ENCODE assay signal across 8 cellular contexts in the genomic region with DNA sequence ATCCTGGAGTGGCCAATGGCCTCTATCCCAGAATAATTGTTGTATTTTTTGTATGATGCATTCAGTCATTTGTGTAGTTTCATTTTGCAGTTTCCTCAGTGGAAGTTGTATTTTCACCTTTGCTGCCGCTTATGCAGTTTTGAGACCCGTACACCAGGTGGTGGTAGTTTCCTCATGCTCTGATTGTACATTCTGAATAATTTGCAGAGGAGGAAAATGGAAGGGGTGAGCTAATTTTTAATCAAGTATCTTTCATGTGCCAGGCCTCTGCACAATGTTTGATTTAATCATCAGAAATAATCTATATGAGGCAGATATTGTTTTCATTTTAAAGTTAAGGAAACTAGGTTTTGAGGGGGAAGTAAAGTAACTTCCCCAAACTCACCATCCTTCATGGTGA. TPM values are rescaled to one million over a fixed set of nuclear protein-coding genes. Genes with fewer than 3 reads are reported as not detected.
DNase-seq lines count a peak whose midpoint lies in the region; ATAC-seq, FAIRE-seq and TF ChIP-seq lines count a peak whose summit lies in the region.

No MANE protein-coding gene starts in this region.

- H4K20me1 ChIP-seq in astrocyte (ENCODE audit: insufficient read depth, low read length) = no peaks in the 10 kb centered on the region

- H3K4me3 ChIP-seq in GM06990 (replicated peaks; ENCODE audit: low read depth, low read length) (no peak overlapping the region), astrocyte (ENCODE audit: insufficient read depth, low read depth, low read length) (no peak overlapping the region)

- DNase-seq in GM06990 (ENCODE audit: extremely low read depth, insufficient read length) (no peak), astrocyte (ENCODE audit: low read depth) (no peak), immature natural killer cell (no peak)
- no peak for DNase-seq in activated effector memory CD4-positive, alpha-beta T cell treated with anti-CD3 and anti-CD28 coated beads, Interleukin-2, amount 50 U/mL, for 16 hours

- H3K9me3 Mint-ChIP-seq in astrocyte (ENCODE audit: unreplicated experiment) (peaks cover 3% of the 10 kb centered on the region), nephron (no peaks in the 10 kb centered on the region), immature natural killer cell (no peaks in the 10 kb centered on the region)

- H3K36me3 ChIP-seq in GM06990 (ENCODE audit: control insufficient read depth, insufficient read depth, low read length) (no peaks in the 10 kb centered on the region), astrocyte (ENCODE audit: insufficient read depth, low read length) (no peaks in the 10 kb centered on the region)

- H3K9me3 ChIP-seq in astrocyte (ENCODE audit: insufficient read depth, low read depth, low read length) = no peaks in the 10 kb centered on the region

- H3K36me3 Mint-ChIP-seq in astrocyte (ENCODE audit: low read depth, unreplicated experiment) = no peaks in the 10 kb centered on the region
- H3K36me3 Mint-ChIP-seq in nephron (ENCODE audit: low read depth) = no peaks in the 10 kb centered on the region
- no peaks in the 10 kb centered on the region for H3K36me3 Mint-ChIP-seq in immature natural killer cell

- no peaks in the 10 kb centered on the region for H3K4me1 Mint-ChIP-seq in astrocyte (ENCODE audit: low read depth, unreplicated experiment)
- peaks cover 19% of the 10 kb centered on the region for H3K4me1 Mint-ChIP-seq in nephron
- no peaks in the 10 kb centered on the region for H3K4me1 Mint-ChIP-seq in immature natural killer cell

- H3K27me3 ChIP-seq in GM06990 (replicated peaks; ENCODE audit: control insufficient read depth, insufficient read depth, low read length) = peaks cover 1% of the 10 kb centered on the region
- no peaks in the 10 kb centered on the region for H3K27me3 ChIP-seq in astrocyte (ENCODE audit: insufficient read depth, low read length)

- no peak overlapping the region for H2AFZ ChIP-seq in astrocyte (ENCODE audit: low read depth, low read length)

- FAIRE-seq in astrocyte (lab: Jason Lieb, UNC) = peak; percentile 29

- peak; percentile 53 for TF ChIP-seq CTCF in GM06990 (IDR thresholded peaks at IDR 0.05; ENCODE audit: insufficient read depth, low read length, poor library complexity, severe bottlenecking)
- peak; percentile 54 for TF ChIP-seq CTCF in astrocyte (IDR thresholded peaks at IDR 0.05; ENCODE audit: insufficient read depth, low read depth, low read length)
- peak; percentile 52 to 63 (median 59) for TF ChIP-seq CTCF in nephron (IDR thresholded peaks at IDR 0.05; ENCODE audit: unreplicated experiment in 3 of 3)

- no peak overlapping the region for H3K4me2 ChIP-seq in astrocyte (ENCODE audit: low read length)

- ATAC-seq in HG03175 (IDR thresholded peaks at IDR 0.05; ENCODE audit: unreplicated experiment) = peak; percentile 55
- ATAC-seq in HG03045 (IDR thresholded peaks at IDR 0.05; ENCODE audit: unreplicated experiment) = no peak
- ATAC-seq in GM19463 (IDR thresholded peaks at IDR 0.05; ENCODE audit: unreplicated experiment) = no peak

- H3K79me2 ChIP-seq in astrocyte (ENCODE audit: insufficient read depth, low read length) = no peaks in the 10 kb centered on the region

- no peak overlapping the region for H3K27ac ChIP-seq in astrocyte (ENCODE audit: low read depth, low read length)

- H3K27ac Mint-ChIP-seq in astrocyte (ENCODE audit: unreplicated experiment) (no peak overlapping the region), nephron (no peak overlapping the region), immature natural killer cell (no peak overlapping the region)

- peaks cover 34% of the 10 kb centered on the region for H3K27me3 Mint-ChIP-seq in astrocyte (ENCODE audit: low read depth, unreplicated experiment)
- H3K27me3 Mint-ChIP-seq in nephron (ENCODE audit: low read depth) = peaks cover 52% of the 10 kb centered on the region
- H3K27me3 Mint-ChIP-seq in immature natural killer cell (ENCODE audit: low read depth in 3 of 3) = peaks cover 0 to 6% (median 0%) of the 10 kb centered on the region in 3 donors

- H3K9ac ChIP-seq in astrocyte (ENCODE audit: low read length) = no peak overlapping the region

- no peaks in the 10 kb centered on the region for H3K4me1 ChIP-seq in astrocyte (ENCODE audit: insufficient read depth, low read length)

- H3K4me3 Mint-ChIP-seq in astrocyte (ENCODE audit: unreplicated experiment) = no peak overlapping the region
- H3K4me3 Mint-ChIP-seq in nephron = no peak overlapping the region
- H3K4me3 Mint-ChIP-seq in immature natural killer cell = no peak overlapping the region

RNA-seq across cellular contexts. Expression of a gene that starts 29.5 kb away (rescaled TPM):
- total RNA-seq in astrocyte = 1.4 and 2.1 TPM in 2 replicates
- polyA plus RNA-seq in immature natural killer cell = under 1 TPM in 1 of 3 donors, not detected in 2; 0.09 TPM
